Comparison of ENCODE assay signal across 23 cellular contexts in genomic region chr5:1565737-1566734, GRCh38. TPM values are rescaled to one million over a fixed set of nuclear protein-coding genes. Genes with fewer than 3 reads are reported as not detected.
DNase-seq lines count a peak whose midpoint lies in the region; ATAC-seq and TF ChIP-seq lines count a peak whose summit lies in the region.
"Had no signal": no experiment of that assay in that cellular context is flagged by ENCODE, and none has a peak within 500 bp of the region (broad histone marks: within the 10 kb centered on the region; RNA-seq: fewer than 3 reads in every experiment).

No MANE protein-coding gene starts in this region.

- no peak for TF ChIP-seq CTCF in esophagus squamous epithelium (IDR thresholded peaks at IDR 0.05)

- H3K27me3 ChIP-seq in neuronal stem cell (ENCODE audit: control insufficient read depth in 3 of 3, insufficient read depth in 3 of 3, low read depth in 1 of 3, low read length in 3 of 3) (no peaks in the 10 kb centered on the region), esophagus squamous epithelium (peaks cover 0 to 8% (median 0%) of the 10 kb centered on the region in 4 donors)
- H3K27me3 ChIP-seq: right lobe of liver, uterus had no signal

- H3K36me3 ChIP-seq in neuronal stem cell (replicated peaks in 1 of 2; ENCODE audit: control insufficient read depth in 2 of 2, insufficient read depth in 2 of 2, low read length in 2 of 2) = peaks cover 3 to 5% of the 10 kb centered on the region in 2 donors
- H3K36me3 ChIP-seq in esophagus squamous epithelium = peaks cover 0 to 9% (median 0%) of the 10 kb centered on the region in 3 donors
- H3K36me3 ChIP-seq: right lobe of liver, uterus had no signal

- peak overlapping the region; percentile 25 for H3K14ac ChIP-seq in neuronal stem cell (ENCODE audit: low read length)

- no peak overlapping the region for H2AK5ac ChIP-seq in neuronal stem cell (ENCODE audit: low read depth, low read length)

- H3K27me3 Mint-ChIP-seq in stimulated activated naive CD8-positive, alpha-beta T cell treated with anti-CD3 and anti-CD28 coated beads, Interleukin-15, amount 100 ng/mL, for 72 hours = no peaks in the 10 kb centered on the region
- H3K27me3 Mint-ChIP-seq in activated T-helper 17 cell treated with anti-CD3 and anti-CD28 coated beads, Interleukin-2, amount 50 U/mL, for 72 hours = peaks cover 13% of the 10 kb centered on the region
- H3K27me3 Mint-ChIP-seq: activated naive CD8-positive, alpha-beta T cell; CD4-positive, CD25-positive, alpha-beta regulatory T cell; IgD-negative memory B cell had no signal

- no peak overlapping the region for H2BK15ac ChIP-seq in neuronal stem cell (ENCODE audit: low read length)

- H2BK12ac ChIP-seq in neuronal stem cell (ENCODE audit: low read length) = no peak overlapping the region

- H3K36me3 Mint-ChIP-seq in activated T-helper 17 cell treated with anti-CD3 and anti-CD28 coated beads, Interleukin-2, amount 50 U/mL, for 72 hours (ENCODE audit: low read depth) = no peaks in the 10 kb centered on the region

- no peaks in the 10 kb centered on the region for H3K4me1 Mint-ChIP-seq in stimulated activated naive CD8-positive, alpha-beta T cell treated with anti-CD3 and anti-CD28 coated beads, Interleukin-15, amount 100 ng/mL, for 72 hours
- H3K4me1 Mint-ChIP-seq in activated T-helper 17 cell treated with anti-CD3 and anti-CD28 coated beads, Interleukin-2, amount 50 U/mL, for 72 hours = no peaks in the 10 kb centered on the region
- H3K4me1 Mint-ChIP-seq: CD4-positive, CD25-positive, alpha-beta regulatory T cell; IgD-negative memory B cell had no signal

- no peak overlapping the region for H2BK120ac ChIP-seq in neuronal stem cell (ENCODE audit: low read depth, low read length)

- H4K91ac ChIP-seq in neuronal stem cell (ENCODE audit: low read depth, low read length, poor library complexity) = no peak overlapping the region

- no peak for TF ChIP-seq POLR2A in esophagus squamous epithelium (IDR thresholded peaks at IDR 0.05)

- peak overlapping the region; percentile 65 for H3K23ac ChIP-seq in neuronal stem cell (ENCODE audit: low read depth, low read length, poor library complexity)

- no peak overlapping the region for H3K4me3 Mint-ChIP-seq in stimulated activated naive CD8-positive, alpha-beta T cell treated with anti-CD3 and anti-CD28 coated beads, Interleukin-15, amount 100 ng/mL, for 72 hours
- no peak overlapping the region for H3K4me3 Mint-ChIP-seq in activated T-helper 17 cell treated with anti-CD3 and anti-CD28 coated beads, Interleukin-2, amount 50 U/mL, for 72 hours
- H3K4me3 Mint-ChIP-seq: activated naive CD8-positive, alpha-beta T cell; CD4-positive, CD25-positive, alpha-beta regulatory T cell; IgD-negative memory B cell had no signal

- intact Hi-C loops in esophagus squamous epithelium (cut with DNase I) = no loop called here

- H3K4ac ChIP-seq in neuronal stem cell (ENCODE audit: low read length) = peak overlapping the region; percentile 23

- H3K4me3 ChIP-seq in neuronal stem cell (ENCODE audit: low read length in 2 of 2) (no peak overlapping the region), esophagus squamous epithelium (no peak overlapping the region)
- H3K4me3 ChIP-seq: coronary artery, mucosa of descending colon, right lobe of liver, uterus had no signal

- peak overlapping the region; percentile 3 for H4K8ac ChIP-seq in neuronal stem cell (ENCODE audit: low read depth, low read length)

- H2AFZ ChIP-seq in neuronal stem cell (ENCODE audit: low read length) = no peak overlapping the region

- no peak overlapping the region for H3K9ac ChIP-seq in neuronal stem cell (ENCODE audit: low read depth, low read length, poor library complexity)

- peaks cover 0 to 5% of the 10 kb centered on the region in 2 donors for H3K4me1 ChIP-seq in neuronal stem cell (ENCODE audit: control insufficient read depth in 2 of 2, insufficient read depth in 1 of 2, low read depth in 1 of 2, low read length in 2 of 2)
- peaks cover 5 to 13% (median 12%) of the 10 kb centered on the region in 3 donors for H3K4me1 ChIP-seq in esophagus squamous epithelium
- H3K4me1 ChIP-seq: uterus had no signal

- H3K9me3 ChIP-seq in neuronal stem cell (replicated peaks in 1 of 2; ENCODE audit: control insufficient read depth in 2 of 2, insufficient read depth in 1 of 2, low read depth in 1 of 2, low read length in 2 of 2) = peaks cover 0 to 3% of the 10 kb centered on the region in 2 donors
- no peaks in the 10 kb centered on the region for H3K9me3 ChIP-seq in esophagus squamous epithelium
- H3K9me3 ChIP-seq: mucosa of descending colon, right lobe of liver, uterus had no signal

- H3K27ac ChIP-seq in neuronal stem cell (replicated peaks; ENCODE audit: low read length) = no peak overlapping the region
- no peak overlapping the region for H3K27ac ChIP-seq in esophagus squamous epithelium
- H3K27ac ChIP-seq: right lobe of liver, uterus had no signal

- WGBS in neuronal stem cell (ENCODE audit: extremely low coverage in 2 of 2, insufficient read length in 2 of 2, insufficient replicate concordance in 1 of 2), 2 donors = no CpG with 5 or more reads among the region's 25 CpGs
- 86 to 92% methylated on average over 5 to 10 of the region's 25 CpGs for WGBS in esophagus squamous epithelium, 2 donors

- ATAC-seq in stimulated activated naive CD8-positive, alpha-beta T cell treated with anti-CD3 and anti-CD28 coated beads, Interleukin-15, amount 100 ng/mL, for 72 hours = peak; percentile 45
- ATAC-seq in stimulated activated naive CD8-positive, alpha-beta T cell treated with anti-CD3 and anti-CD28 coated beads, Interleukin-15, Interleukin-2, amounts not matched to agents 100 U/mL and 50 U/mL, for 24 hours = no peak
- no peak for ATAC-seq in activated T-helper 17 cell treated with anti-CD3 and anti-CD28 coated beads, Interleukin-2, amount 50 U/mL, for 72 hours (replicated peaks)
- ATAC-seq: mucosa of descending colon had no signal

- no peak overlapping the region for H3K27ac Mint-ChIP-seq in stimulated activated naive CD8-positive, alpha-beta T cell treated with anti-CD3 and anti-CD28 coated beads, Interleukin-15, amount 100 ng/mL, for 72 hours
- no peak overlapping the region for H3K27ac Mint-ChIP-seq in activated T-helper 17 cell treated with anti-CD3 and anti-CD28 coated beads, Interleukin-2, amount 50 U/mL, for 72 hours
- H3K27ac Mint-ChIP-seq: activated naive CD8-positive, alpha-beta T cell; CD4-positive, CD25-positive, alpha-beta regulatory T cell; IgD-negative memory B cell had no signal

- no peak for DNase-seq in stimulated activated naive CD8-positive, alpha-beta T cell treated with anti-CD3 and anti-CD28 coated beads, Interleukin-15, amount 100 ng/mL, for 72 hours
- DNase-seq in stimulated activated naive CD8-positive, alpha-beta T cell treated with anti-CD3 and anti-CD28 coated beads, Interleukin-15, Interleukin-2, amounts not matched to agents 100 U/mL and 50 U/mL, for 24 hours = no peak
- DNase-seq in fibroblast of gingiva (ENCODE audit: low read depth) (peak; percentile 39), neuronal stem cell (ENCODE audit: low spot score) (no peak), COR-L47 (lab: John Stamatoyannopoulos, UW) (no peak), esophagus squamous epithelium (lab: John Stamatoyannopoulos, UW) (no peak), cerebellum (ENCODE audit: low spot score) (no peak)
- DNase-seq: ACHN; activated CD4-positive, alpha-beta T cell treated with anti-CD3 and anti-CD28 coated beads for 1 hour; CD4-positive, CD25-positive, alpha-beta regulatory T cell; foreskin fibroblast; left cardiac atrium; mucosa of descending colon; NCI-H187; NCI-H2227 treated with DMSO at 0.1 percent for 48 hours; occipital lobe; stimulated activated naive CD4-positive, alpha-beta T cell; uterus had no signal

- H3K18ac ChIP-seq in neuronal stem cell (ENCODE audit: low read length) = peak overlapping the region; percentile 76

- peaks cover 4 to 11% of the 10 kb centered on the region in 2 donors for H3K9me3 Mint-ChIP-seq in stimulated activated naive CD8-positive, alpha-beta T cell treated with anti-CD3 and anti-CD28 coated beads, Interleukin-15, amount 100 ng/mL, for 72 hours
- H3K9me3 Mint-ChIP-seq in activated T-helper 17 cell treated with anti-CD3 and anti-CD28 coated beads, Interleukin-2, amount 50 U/mL, for 72 hours = no peaks in the 10 kb centered on the region
- H3K9me3 Mint-ChIP-seq: CD4-positive, CD25-positive, alpha-beta regulatory T cell had no signal

- H3K79me1 ChIP-seq in neuronal stem cell (ENCODE audit: low read depth, low read length) = no peaks in the 10 kb centered on the region

- H3K4me2 ChIP-seq in neuronal stem cell (ENCODE audit: insufficient read depth, low read length, poor library complexity, severe bottlenecking) = no peak overlapping the region

- H2BK5ac ChIP-seq in neuronal stem cell (ENCODE audit: low read length) = no peak overlapping the region

RNA-seq across cellular contexts. Expression of gene LPCAT1, which starts 42.3 kb away (rescaled TPM):
- polyA plus RNA-seq in neuronal stem cell (2013, experiment 1 of 2) = 92.2 TPM
- polyA plus RNA-seq in neuronal stem cell (2013, experiment 2 of 2) = 93.4 TPM
- total RNA-seq in activated T-helper 17 cell treated with anti-CD3 and anti-CD28 coated beads, Interleukin-2, amount 50 U/mL, for 72 hours = 10 to 100 TPM; 38.5 to 62.7 TPM
- 10 to 100 TPM in 3 of 4 donors, 1 to 10 TPM in 1; 7.7 to 44.8 (median 12.0) TPM for total RNA-seq in esophagus squamous epithelium
- total RNA-seq in cerebellum = 82.4 TPM
